ENCODE assay signal across 8 cellular contexts in genomic region chrX:66030505-66031317, GRCh38. TPM values are rescaled to one million over a fixed set of nuclear protein-coding genes. Genes with fewer than 3 reads are reported as not detected.
DNase-seq lines count a peak whose midpoint lies in the region; ATAC-seq and TF ChIP-seq lines count a peak whose summit lies in the region.

No MANE protein-coding gene starts in this region.

- no peaks in the 10 kb centered on the region for H3K9me3 ChIP-seq in MG63

- TF ChIP-seq CTCF in HFF-Myc (IDR thresholded peaks at IDR 0.05; ENCODE audit: low read depth, low read length, missing control alignments) = peak; percentile 54
- peak; percentile 77 for TF ChIP-seq CTCF in fibroblast of mammary gland (conservative IDR thresholded peaks at IDR 0.05; ENCODE audit: control insufficient read depth, insufficient read depth, low read depth, low read length)

- H3K4me3 ChIP-seq in HFF-Myc (replicated peaks; ENCODE audit: low read depth, low read length) = no peak overlapping the region
- no peak overlapping the region for H3K4me3 ChIP-seq in fibroblast of mammary gland (ENCODE audit: control insufficient read depth, low read depth, low read length)
- no peak overlapping the region for H3K4me3 ChIP-seq in MG63

- no peaks in the 10 kb centered on the region for H3K36me3 Mint-ChIP-seq in activated T-cell treated with anti-CD3 and anti-CD28 coated beads, Interleukin-2, amount 50 U/mL, for 4 hours (ENCODE audit: insufficient read depth)
- H3K36me3 Mint-ChIP-seq in activated T-cell treated with anti-CD3 and anti-CD28 coated beads, Interleukin-2, amount 50 U/mL, for 24 hours (ENCODE audit: low read depth) = no peaks in the 10 kb centered on the region

- peak; percentile 51 to 78 for ATAC-seq in activated T-cell treated with anti-CD3 and anti-CD28 coated beads, Interleukin-2, amount 50 U/mL, for 4 hours

- no peak overlapping the region for H3K27ac Mint-ChIP-seq in activated T-cell treated with anti-CD3 and anti-CD28 coated beads, Interleukin-2, amount 50 U/mL, for 24 hours

- H3K36me3 ChIP-seq in MG63 = no peaks in the 10 kb centered on the region

- peak; percentile 14 for DNase-seq in activated T-cell treated with anti-CD3 and anti-CD28 coated beads, Interleukin-2, amount 50 U/mL, for 4 hours
- no peak for DNase-seq in activated T-cell treated with anti-CD3 and anti-CD28 coated beads, Interleukin-2, amount 50 U/mL, for 24 hours
- no peak for DNase-seq in HFF-Myc (ENCODE audit: extremely low read depth, low read depth)
- DNase-seq in RPMI7951 (ENCODE audit: low read depth) = peak; percentile 1
- peak; percentile 31 for DNase-seq in fibroblast of mammary gland (ENCODE audit: low read depth)
- DNase-seq in stimulated activated CD8-positive, alpha-beta memory T cell treated with anti-CD3 and anti-CD28 coated beads, Interleukin-4, amount 100 ng/mL, for 48 hours = peak; percentile 41
- DNase-seq in NCI-H2029 (lab: John Stamatoyannopoulos, UW) = no peak
- DNase-seq in MG63 = no peak

- H3K9me3 Mint-ChIP-seq in activated T-cell treated with anti-CD3 and anti-CD28 coated beads, Interleukin-2, amount 50 U/mL, for 4 hours = no peaks in the 10 kb centered on the region
- no peaks in the 10 kb centered on the region for H3K9me3 Mint-ChIP-seq in activated T-cell treated with anti-CD3 and anti-CD28 coated beads, Interleukin-2, amount 50 U/mL, for 24 hours

- H3K27me3 ChIP-seq in MG63 = no peaks in the 10 kb centered on the region

- no peak overlapping the region for H3K4me3 Mint-ChIP-seq in activated T-cell treated with anti-CD3 and anti-CD28 coated beads, Interleukin-2, amount 50 U/mL, for 4 hours
- no peak overlapping the region for H3K4me3 Mint-ChIP-seq in activated T-cell treated with anti-CD3 and anti-CD28 coated beads, Interleukin-2, amount 50 U/mL, for 24 hours

- no peaks in the 10 kb centered on the region for H3K27me3 Mint-ChIP-seq in activated T-cell treated with anti-CD3 and anti-CD28 coated beads, Interleukin-2, amount 50 U/mL, for 4 hours (ENCODE audit: low read depth)
- H3K27me3 Mint-ChIP-seq in activated T-cell treated with anti-CD3 and anti-CD28 coated beads, Interleukin-2, amount 50 U/mL, for 24 hours = peaks cover 32% of the 10 kb centered on the region

- peaks cover 3% of the 10 kb centered on the region for H3K4me1 Mint-ChIP-seq in activated T-cell treated with anti-CD3 and anti-CD28 coated beads, Interleukin-2, amount 50 U/mL, for 4 hours (ENCODE audit: low read depth)
- peaks cover 10% of the 10 kb centered on the region for H3K4me1 Mint-ChIP-seq in activated T-cell treated with anti-CD3 and anti-CD28 coated beads, Interleukin-2, amount 50 U/mL, for 24 hours (ENCODE audit: low read depth)

RNA-seq across cellular contexts. Expression of gene VSIG4, which starts 9.2 kb away (rescaled TPM):
- under 1 TPM; 0.19 to 0.21 (median 0.20) TPM for total RNA-seq in activated T-cell treated with anti-CD3 and anti-CD28 coated beads, Interleukin-2, amount 50 U/mL, for 4 hours
- total RNA-seq in RPMI7951 (2014; rRNA removed; shearing (Covaris generic)) = not detected in 2 replicates
- total RNA-seq in MG63 (2014; rRNA removed; shearing (Covaris generic); ENCODE audit: low replicate concordance) = not detected in 2 replicates

Comparison
In these comparisons a context has a peak if more than half of its experiments do, and no peak if none do; other contexts are left out.
1. DNase-seq: peak in activated T-cell treated with anti-CD3 and anti-CD28 coated beads, Interleukin-2, amount 50 U/mL, for 4 hours (single experiment), RPMI7951 (single experiment), fibroblast of mammary gland (single experiment) and stimulated activated CD8-positive, alpha-beta memory T cell treated with anti-CD3 and anti-CD28 coated beads, Interleukin-4, amount 100 ng/mL, for 48 hours (single experiment); none in activated T-cell treated with anti-CD3 and anti-CD28 coated beads, Interleukin-2, amount 50 U/mL, for 24 hours (single experiment), HFF-Myc (single experiment), NCI-H2029 (single experiment) and MG63 (single experiment).